In genomic region chr12:55955344-55955743, GRCh38 we compare ENCODE assay signal across 16 cellular contexts. TPM values are rescaled to one million over a fixed set of nuclear protein-coding genes. Genes with fewer than 3 reads are reported as not detected.
DNase-seq lines count a peak whose midpoint lies in the region; ATAC-seq, FAIRE-seq and TF ChIP-seq lines count a peak whose summit lies in the region.
"Had no signal": no experiment of that assay in that cellular context is flagged by ENCODE, and none has a peak within 500 bp of the region (broad histone marks: within the 10 kb centered on the region; RNA-seq: fewer than 3 reads in every experiment).

No MANE protein-coding gene starts in this region.

- H3K4me1 Mint-ChIP-seq in CD4-positive, CD25-positive, alpha-beta regulatory T cell = peaks cover 0 to 37% (median 19%) of the 10 kb centered on the region in 4 donors
- H3K4me1 Mint-ChIP-seq in activated T-helper 17 cell treated with anti-CD3 and anti-CD28 coated beads, Interleukin-2, amount 50 U/mL, for 72 hours = peaks cover 24% of the 10 kb centered on the region
- H3K4me1 Mint-ChIP-seq in memory B cell = peaks cover 5% of the 10 kb centered on the region

- H3K36me3 Mint-ChIP-seq in CD4-positive, CD25-positive, alpha-beta regulatory T cell = peaks cover 27% of the 10 kb centered on the region
- peaks cover 49% of the 10 kb centered on the region for H3K36me3 Mint-ChIP-seq in activated T-helper 17 cell treated with anti-CD3 and anti-CD28 coated beads, Interleukin-2, amount 50 U/mL, for 72 hours (ENCODE audit: low read depth)
- H3K36me3 Mint-ChIP-seq in memory B cell = peaks cover 24% of the 10 kb centered on the region

- TF ChIP-seq CTCF in DND-41 (IDR thresholded peaks at IDR 0.05; ENCODE audit: borderline replicate concordance, extremely low read depth, low read length, poor library complexity, severe bottlenecking) (no peak), HepG2 (CRISPR knock-in tag; IDR thresholded peaks at IDR 0.05) (no peak)

- no peak overlapping the region for H3K9ac ChIP-seq in DND-41 (ENCODE audit: low read depth, low read length)
- H3K9ac ChIP-seq in HepG2 (ENCODE audit: insufficient read depth, low read depth, low read length) = no peak overlapping the region

- ATAC-seq in CD4-positive, CD25-positive, alpha-beta regulatory T cell (ENCODE audit: low read depth in 2 of 2) = peak; percentile 8 to 17
- peak; percentile 33 for ATAC-seq in DND-41 (ENCODE audit: insufficient read depth, low read depth)
- ATAC-seq in activated T-helper 17 cell treated with anti-CD3 and anti-CD28 coated beads, Interleukin-2, amount 50 U/mL, for 72 hours (replicated peaks) = peak; percentile 26
- ATAC-seq in memory B cell (ENCODE audit: low read depth) = no peak
- no peak for ATAC-seq in HG02973 (IDR thresholded peaks at IDR 0.05; ENCODE audit: unreplicated experiment)
- ATAC-seq in HepG2 = no peak

- no peak for TF ChIP-seq RAD21 in HepG2 (CRISPR knock-in tag; IDR thresholded peaks at IDR 0.05)

- no peaks in the 10 kb centered on the region for H3K9me3 ChIP-seq in CD4-positive, CD25-positive, alpha-beta regulatory T cell (ENCODE audit: control insufficient read depth in 2 of 2, low read length in 2 of 2)
- no peaks in the 10 kb centered on the region for H3K9me3 ChIP-seq in DND-41 (ENCODE audit: insufficient read depth, low read length, severe bottlenecking)
- H3K9me3 ChIP-seq in HepG2 (ENCODE audit: low read length) = no peaks in the 10 kb centered on the region
- H3K9me3 ChIP-seq: adrenal gland, BE2C, pancreas, sigmoid colon had no signal

- peak in 1 of 3 donors; percentile 40 for DNase-seq in CD4-positive, CD25-positive, alpha-beta regulatory T cell
- DNase-seq in DND-41 = peak; percentile 15
- DNase-seq in memory B cell (ENCODE audit: low spot score in 2 of 2) = no peak
- DNase-seq in urothelium cell line (ENCODE audit: low spot score) = no peak
- no peak for DNase-seq in HepG2 (ENCODE audit: low spot score)
- DNase-seq: activated CD4-positive, CD25-positive, alpha-beta regulatory T cell treated with anti-CD3 and anti-CD28 coated beads, Interleukin-2, amount 50 U/mL, for 72 hours; activated T-cell treated with anti-CD3 and anti-CD28 coated beads for 4 hours; glutamatergic neuron; pancreas; sigmoid colon; T1000 had no signal

- H2AFZ ChIP-seq in DND-41 (ENCODE audit: low read depth, low read length) (no peak overlapping the region), HepG2 (ENCODE audit: low read length) (no peak overlapping the region)

- CTCF ChIA-PET in HepG2 (lab: Yijun Ruan, JAX; ENCODE audit: low intra/inter-chr PET ratio, low total read pairs) = interaction anchor here (0.7 to 1.5 kb wide), 4 partner anchors 19 to 86 kb away, joined by 3 to 6 read pairs (median 4); partner anchors contain the start of genes RAB5B and RPS26

- intact Hi-C loops in HepG2 (cut with micrococcal nuclease; ENCODE audit: unreplicated experiment) = no loop called here

- no peaks in the 10 kb centered on the region for H3K27me3 ChIP-seq in CD4-positive, CD25-positive, alpha-beta regulatory T cell (ENCODE audit: control insufficient read depth, insufficient read depth, low read length)
- H3K27me3 ChIP-seq in DND-41 (ENCODE audit: insufficient read depth, low read length, poor library complexity) = no peaks in the 10 kb centered on the region
- H3K27me3 ChIP-seq in HepG2 (ENCODE audit: control insufficient read depth in 1 of 2, insufficient read depth in 2 of 2, low read length in 2 of 2) = no peaks in the 10 kb centered on the region
- H3K27me3 ChIP-seq: adrenal gland, BE2C, pancreas, sigmoid colon had no signal

- H3K36me3 ChIP-seq in CD4-positive, CD25-positive, alpha-beta regulatory T cell (ENCODE audit: control insufficient read depth, insufficient read depth, low read length) = peaks cover 40% of the 10 kb centered on the region
- peaks cover 46% of the 10 kb centered on the region for H3K36me3 ChIP-seq in DND-41 (ENCODE audit: insufficient read depth, low read length)
- H3K36me3 ChIP-seq in HepG2 (replicated peaks in 1 of 2; ENCODE audit: control insufficient read depth in 1 of 2, insufficient read depth in 2 of 2, low read length in 2 of 2) = no peaks in the 10 kb centered on the region
- H3K36me3 ChIP-seq: BE2C had no signal

- H3K4me3 Mint-ChIP-seq in CD4-positive, CD25-positive, alpha-beta regulatory T cell = no peak overlapping the region
- no peak overlapping the region for H3K4me3 Mint-ChIP-seq in activated T-helper 17 cell treated with anti-CD3 and anti-CD28 coated beads, Interleukin-2, amount 50 U/mL, for 72 hours
- H3K4me3 Mint-ChIP-seq in memory B cell = no peak overlapping the region

- POLR2A ChIA-PET in HepG2 (lab: Yijun Ruan, JAX) = no interaction called here

- peaks cover 0 to 1% (median 0%) of the 10 kb centered on the region in 7 donors for H3K9me3 Mint-ChIP-seq in CD4-positive, CD25-positive, alpha-beta regulatory T cell
- H3K9me3 Mint-ChIP-seq in activated T-helper 17 cell treated with anti-CD3 and anti-CD28 coated beads, Interleukin-2, amount 50 U/mL, for 72 hours = no peaks in the 10 kb centered on the region
- H3K9me3 Mint-ChIP-seq in memory B cell = no peaks in the 10 kb centered on the region

- H3K27me3 Mint-ChIP-seq in CD4-positive, CD25-positive, alpha-beta regulatory T cell = peaks cover 4% of the 10 kb centered on the region
- H3K27me3 Mint-ChIP-seq in activated T-helper 17 cell treated with anti-CD3 and anti-CD28 coated beads, Interleukin-2, amount 50 U/mL, for 72 hours = no peaks in the 10 kb centered on the region
- no peaks in the 10 kb centered on the region for H3K27me3 Mint-ChIP-seq in memory B cell

- TF ChIP-seq POLR2A in HepG2 (IDR thresholded peaks at IDR 0.05; ENCODE audit: insufficient read depth in 1 of 2, low read depth in 2 of 2, low read length in 2 of 2) = no peak

- peak overlapping the region in 1 of 3 donors; percentile 47 for H3K27ac Mint-ChIP-seq in CD4-positive, CD25-positive, alpha-beta regulatory T cell
- H3K27ac Mint-ChIP-seq in activated T-helper 17 cell treated with anti-CD3 and anti-CD28 coated beads, Interleukin-2, amount 50 U/mL, for 72 hours = peak overlapping the region; percentile 68
- H3K27ac Mint-ChIP-seq in memory B cell = peak overlapping the region; percentile 11

- BruUV-seq in HepG2 (replicated peaks; lab: Mats Ljungman, UMichigan) = no TSS peak

- TF ChIP-seq EP300 in HepG2 (IDR thresholded peaks at IDR 0.05; ENCODE audit: low read depth in 2 of 2, low read length in 2 of 2) = no peak
- TF ChIP-seq EP300 in HepG2 (CRISPR knock-in tag; IDR thresholded peaks at IDR 0.05; ENCODE audit: borderline replicate concordance) = no peak

- FAIRE-seq in urothelium cell line (lab: Jason Lieb, UNC) (no peak), HepG2 (lab: Jason Lieb, UNC) (no peak)
- FAIRE-seq: pancreas had no signal

- WGBS in HepG2 (ENCODE audit: low lambda C conversion rate) = 40% methylated on average over 1 of the region's 4 CpGs

- H4K20me1 ChIP-seq in DND-41 (ENCODE audit: insufficient read depth, low read length) (0 out of 2 replicates have a peak, but pooled peaks cover 3% of the 10 kb centered on the region), HepG2 (ENCODE audit: insufficient read depth, low read length) (no peaks in the 10 kb centered on the region)

- no peaks in the 10 kb centered on the region for H3K4me1 ChIP-seq in CD4-positive, CD25-positive, alpha-beta regulatory T cell (ENCODE audit: control insufficient read depth, insufficient read depth, low read length, poor library complexity, severe bottlenecking)
- no peaks in the 10 kb centered on the region for H3K4me1 ChIP-seq in DND-41 (ENCODE audit: insufficient read depth, low read length)
- peaks cover 12% of the 10 kb centered on the region for H3K4me1 ChIP-seq in HepG2 (ENCODE audit: insufficient read depth, low read length)
- H3K4me1 ChIP-seq: adrenal gland, BE2C, sigmoid colon had no signal

- no peak overlapping the region for H3K27ac ChIP-seq in CD4-positive, CD25-positive, alpha-beta regulatory T cell (ENCODE audit: insufficient read depth, low read length, poor library complexity, severe bottlenecking)
- H3K27ac ChIP-seq in DND-41 (ENCODE audit: low read length) (no peak overlapping the region), HepG2 (ENCODE audit: extremely low read length, insufficient read depth, low read length) (no peak overlapping the region)
- H3K27ac ChIP-seq: adrenal gland, pancreas, sigmoid colon, SK-N-MC had no signal

- no peaks in the 10 kb centered on the region for H3K79me2 ChIP-seq in DND-41 (ENCODE audit: insufficient read depth, low read length)
- H3K79me2 ChIP-seq in HepG2 (ENCODE audit: insufficient read depth, low read length) = no peaks in the 10 kb centered on the region

- H3K4me2 ChIP-seq in DND-41 (ENCODE audit: insufficient read depth, low read length) = no peak overlapping the region
- no peak overlapping the region for H3K4me2 ChIP-seq in HepG2 (ENCODE audit: low read depth, low read length)

- no peak overlapping the region for H3K4me3 ChIP-seq in CD4-positive, CD25-positive, alpha-beta regulatory T cell (ENCODE audit: low read depth, low read length)
- H3K4me3 ChIP-seq in DND-41 (ENCODE audit: low read depth in 1 of 2, low read length in 2 of 2) = no peak overlapping the region
- no peak overlapping the region for H3K4me3 ChIP-seq in HepG2 (replicated peaks in 1 of 3; ENCODE audit: insufficient read depth in 1 of 3, low read depth in 2 of 3, low read length in 3 of 3)
- H3K4me3 ChIP-seq: adrenal gland, pancreas, sigmoid colon, SK-N-MC had no signal

- in situ Hi-C loops in HepG2 (cut with HindIII; ENCODE audit: extremely low pct_ligation_motif_present, low pct_unique_long_range_greater_than_20kb) = no loop called here

RNA-seq across cellular contexts. Expression of gene PMEL, which starts 10.5 kb away (rescaled TPM):
- 0.69 TPM for total RNA-seq in CD4-positive, CD25-positive, alpha-beta regulatory T cell
- polyA plus RNA-seq in CD4-positive, CD25-positive, alpha-beta regulatory T cell = under 1 TPM in 3 of 4 donors, not detected in 1; 0.52 to 0.86 (median 0.57) TPM
- total RNA-seq in activated T-helper 17 cell treated with anti-CD3 and anti-CD28 coated beads, Interleukin-2, amount 50 U/mL, for 72 hours = 1 to 10 TPM in 1 of 2 donors, under 1 TPM in 1; 0.30 to 2.5 TPM
- 0.35 and 0.49 TPM in 2 replicates for total RNA-seq in HepG2 (2016; rRNA removed; fragmentation: Illumina TruSeq; extraction: Trizol)
- 0.18 and 0.20 TPM in 2 replicates for total RNA-seq in HepG2 (2016; cell fraction: cytosol; rRNA removed; fragmentation: Illumina TruSeq; extraction: Trizol; ENCODE audit: low read depth)
- 0.59 and 0.76 TPM in 2 replicates for total RNA-seq in HepG2 (2016; cell fraction: insoluble cytoplasmic fraction; rRNA removed; fragmentation: Illumina TruSeq; extraction: Trizol)
- total RNA-seq in HepG2 (2016; cell fraction: membrane; rRNA removed; fragmentation: Illumina TruSeq; extraction: Trizol) = 0.22 and 0.55 TPM in 2 replicates
- 0.71 and 0.91 TPM in 2 replicates for total RNA-seq in HepG2 (2016; cell fraction: nucleus; rRNA removed; fragmentation: Illumina TruSeq; extraction: Trizol)
- polyA plus RNA-seq in HepG2 (2011; rRNA removed) = 3.3 and 3.4 TPM in 2 replicates
- 1.9 and 3.0 TPM in 2 replicates for polyA plus RNA-seq in HepG2 (2011; cell fraction: cytosol; rRNA removed)
- 4.7 and 4.8 TPM in 2 replicates for polyA plus RNA-seq in HepG2 (2011; cell fraction: nucleus; rRNA removed)
- polyA plus RNA-seq in HepG2 (2012) = 1.3 and 1.5 TPM in 2 replicates
- 0.27 TPM in 1 of 2 replicates, not detected in the other for polyA plus RNA-seq in HepG2 (2016; cell fraction: cytosol; fragmentation: Illumina TruSeq; extraction: Trizol; ENCODE audit: low read depth)
- 0.81 TPM in 1 of 2 replicates, not detected in the other for polyA plus RNA-seq in HepG2 (2016; cell fraction: insoluble cytoplasmic fraction; fragmentation: Illumina TruSeq; extraction: Trizol; ENCODE audit: low read depth)
- 0.14 and 0.40 TPM in 2 replicates for polyA plus RNA-seq in HepG2 (2016; cell fraction: membrane; fragmentation: Illumina TruSeq; extraction: Trizol; ENCODE audit: low read depth)
- polyA plus RNA-seq in HepG2 (2016; cell fraction: nucleus; fragmentation: Illumina TruSeq; extraction: Trizol; ENCODE audit: insufficient read depth, low read depth) = 1.4 TPM in 2 replicates
- polyA minus RNA-seq in HepG2 (2011; rRNA and poly(A)+ RNA removed; ENCODE audit: low replicate concordance) = 1.8 and 3.6 TPM in 2 replicates
- 0.62 TPM in 1 of 2 replicates, not detected in the other for polyA minus RNA-seq in HepG2 (2011; cell fraction: cytosol; rRNA and poly(A)+ RNA removed)
- polyA minus RNA-seq in HepG2 (2011; cell fraction: nucleus; rRNA and poly(A)+ RNA removed) = 1.2 and 2.9 TPM in 2 replicates

RNA-seq across cellular contexts. Expression of gene CDK2, which starts 11.3 kb away (rescaled TPM):
- 28.0 TPM for total RNA-seq in CD4-positive, CD25-positive, alpha-beta regulatory T cell
- 10 to 100 TPM in 2 of 4 donors, 1 to 10 TPM in 2; 8.4 to 12.6 (median 10.0) TPM for polyA plus RNA-seq in CD4-positive, CD25-positive, alpha-beta regulatory T cell
- total RNA-seq in activated T-helper 17 cell treated with anti-CD3 and anti-CD28 coated beads, Interleukin-2, amount 50 U/mL, for 72 hours = 100 to 1,000 TPM; 101 to 104 TPM
- 47.5 and 52.0 TPM in 2 replicates for total RNA-seq in HepG2 (2016; rRNA removed; fragmentation: Illumina TruSeq; extraction: Trizol)
- total RNA-seq in HepG2 (2016; cell fraction: cytosol; rRNA removed; fragmentation: Illumina TruSeq; extraction: Trizol; ENCODE audit: low read depth) = 8.1 TPM in 2 replicates
- total RNA-seq in HepG2 (2016; cell fraction: insoluble cytoplasmic fraction; rRNA removed; fragmentation: Illumina TruSeq; extraction: Trizol) = 46.4 and 50.0 TPM in 2 replicates
- total RNA-seq in HepG2 (2016; cell fraction: membrane; rRNA removed; fragmentation: Illumina TruSeq; extraction: Trizol) = 17.5 and 18.3 TPM in 2 replicates
- 26.0 and 34.2 TPM in 2 replicates for total RNA-seq in HepG2 (2016; cell fraction: nucleus; rRNA removed; fragmentation: Illumina TruSeq; extraction: Trizol)
- polyA plus RNA-seq in HepG2 (2011; rRNA removed) = 42.0 and 52.6 TPM in 2 replicates
- 16.9 and 23.3 TPM in 2 replicates for polyA plus RNA-seq in HepG2 (2011; cell fraction: cytosol; rRNA removed)
- 32.7 and 37.9 TPM in 2 replicates for polyA plus RNA-seq in HepG2 (2011; cell fraction: nucleus; rRNA removed)
- 19.5 and 20.6 TPM in 2 replicates for polyA plus RNA-seq in HepG2 (2012)
- polyA plus RNA-seq in HepG2 (2016; cell fraction: cytosol; fragmentation: Illumina TruSeq; extraction: Trizol; ENCODE audit: low read depth) = 3.1 and 3.6 TPM in 2 replicates
- polyA plus RNA-seq in HepG2 (2016; cell fraction: insoluble cytoplasmic fraction; fragmentation: Illumina TruSeq; extraction: Trizol; ENCODE audit: low read depth) = 60.6 and 64.8 TPM in 2 replicates
- 8.3 and 9.6 TPM in 2 replicates for polyA plus RNA-seq in HepG2 (2016; cell fraction: membrane; fragmentation: Illumina TruSeq; extraction: Trizol; ENCODE audit: low read depth)
- 51.4 and 59.6 TPM in 2 replicates for polyA plus RNA-seq in HepG2 (2016; cell fraction: nucleus; fragmentation: Illumina TruSeq; extraction: Trizol; ENCODE audit: insufficient read depth, low read depth)
- 50.1 and 366 TPM in 2 replicates for polyA minus RNA-seq in HepG2 (2011; rRNA and poly(A)+ RNA removed; ENCODE audit: low replicate concordance)
- polyA minus RNA-seq in HepG2 (2011; cell fraction: cytosol; rRNA and poly(A)+ RNA removed) = 18.1 and 20.2 TPM in 2 replicates
- 11.6 and 12.1 TPM in 2 replicates for polyA minus RNA-seq in HepG2 (2011; cell fraction: nucleus; rRNA and poly(A)+ RNA removed)

RNA-seq across cellular contexts. Expression of gene RAB5B, which starts 18.5 kb away (rescaled TPM):
- 60.8 TPM for total RNA-seq in CD4-positive, CD25-positive, alpha-beta regulatory T cell
- polyA plus RNA-seq in CD4-positive, CD25-positive, alpha-beta regulatory T cell = 10 to 100 TPM; 66.8 to 73.4 (median 68.3) TPM
- total RNA-seq in activated T-helper 17 cell treated with anti-CD3 and anti-CD28 coated beads, Interleukin-2, amount 50 U/mL, for 72 hours = 10 to 100 TPM; 34.2 to 50.8 TPM
- total RNA-seq in HepG2 (2016; rRNA removed; fragmentation: Illumina TruSeq; extraction: Trizol) = 26.0 and 33.1 TPM in 2 replicates
- 8.6 and 11.8 TPM in 2 replicates for total RNA-seq in HepG2 (2016; cell fraction: cytosol; rRNA removed; fragmentation: Illumina TruSeq; extraction: Trizol; ENCODE audit: low read depth)
- total RNA-seq in HepG2 (2016; cell fraction: insoluble cytoplasmic fraction; rRNA removed; fragmentation: Illumina TruSeq; extraction: Trizol) = 24.6 and 33.6 TPM in 2 replicates
- total RNA-seq in HepG2 (2016; cell fraction: membrane; rRNA removed; fragmentation: Illumina TruSeq; extraction: Trizol) = 22.2 and 23.2 TPM in 2 replicates
- total RNA-seq in HepG2 (2016; cell fraction: nucleus; rRNA removed; fragmentation: Illumina TruSeq; extraction: Trizol) = 22.8 and 23.5 TPM in 2 replicates
- polyA plus RNA-seq in HepG2 (2011; rRNA removed) = 68.3 and 70.4 TPM in 2 replicates
- polyA plus RNA-seq in HepG2 (2011; cell fraction: cytosol; rRNA removed) = 43.7 and 67.1 TPM in 2 replicates
- 32.6 and 46.3 TPM in 2 replicates for polyA plus RNA-seq in HepG2 (2011; cell fraction: nucleus; rRNA removed)
- polyA plus RNA-seq in HepG2 (2012) = 39.1 and 42.4 TPM in 2 replicates
- polyA plus RNA-seq in HepG2 (2016; cell fraction: cytosol; fragmentation: Illumina TruSeq; extraction: Trizol; ENCODE audit: low read depth) = 5.6 and 5.9 TPM in 2 replicates
- polyA plus RNA-seq in HepG2 (2016; cell fraction: insoluble cytoplasmic fraction; fragmentation: Illumina TruSeq; extraction: Trizol; ENCODE audit: low read depth) = 45.3 and 46.9 TPM in 2 replicates
- polyA plus RNA-seq in HepG2 (2016; cell fraction: membrane; fragmentation: Illumina TruSeq; extraction: Trizol; ENCODE audit: low read depth) = 22.1 and 22.3 TPM in 2 replicates
- 45.7 and 46.4 TPM in 2 replicates for polyA plus RNA-seq in HepG2 (2016; cell fraction: nucleus; fragmentation: Illumina TruSeq; extraction: Trizol; ENCODE audit: insufficient read depth, low read depth)
- polyA minus RNA-seq in HepG2 (2011; rRNA and poly(A)+ RNA removed; ENCODE audit: low replicate concordance) = 52.5 and 108 TPM in 2 replicates
- 28.2 and 48.5 TPM in 2 replicates for polyA minus RNA-seq in HepG2 (2011; cell fraction: cytosol; rRNA and poly(A)+ RNA removed)
- polyA minus RNA-seq in HepG2 (2011; cell fraction: nucleus; rRNA and poly(A)+ RNA removed) = 32.7 and 43.8 TPM in 2 replicates

RNA-seq across cellular contexts. Expression of gene DGKA, which starts 24.4 kb away (rescaled TPM):
- 1,086 TPM for total RNA-seq in CD4-positive, CD25-positive, alpha-beta regulatory T cell
- polyA plus RNA-seq in CD4-positive, CD25-positive, alpha-beta regulatory T cell = 100 to 1,000 TPM; 225 to 284 (median 253) TPM
- total RNA-seq in activated T-helper 17 cell treated with anti-CD3 and anti-CD28 coated beads, Interleukin-2, amount 50 U/mL, for 72 hours = 100 to 1,000 TPM; 282 to 502 TPM
- total RNA-seq in HepG2 (2016; rRNA removed; fragmentation: Illumina TruSeq; extraction: Trizol) = 2.4 and 2.7 TPM in 2 replicates
- total RNA-seq in HepG2 (2016; cell fraction: cytosol; rRNA removed; fragmentation: Illumina TruSeq; extraction: Trizol; ENCODE audit: low read depth) = 1.1 and 1.9 TPM in 2 replicates
- total RNA-seq in HepG2 (2016; cell fraction: insoluble cytoplasmic fraction; rRNA removed; fragmentation: Illumina TruSeq; extraction: Trizol) = 2.7 and 2.9 TPM in 2 replicates
- total RNA-seq in HepG2 (2016; cell fraction: membrane; rRNA removed; fragmentation: Illumina TruSeq; extraction: Trizol) = 1.3 and 2.1 TPM in 2 replicates
- total RNA-seq in HepG2 (2016; cell fraction: nucleus; rRNA removed; fragmentation: Illumina TruSeq; extraction: Trizol) = 3.6 and 4.1 TPM in 2 replicates
- polyA plus RNA-seq in HepG2 (2011; rRNA removed) = 5.4 and 7.6 TPM in 2 replicates
- polyA plus RNA-seq in HepG2 (2011; cell fraction: cytosol; rRNA removed) = 4.6 and 23.7 TPM in 2 replicates
- polyA plus RNA-seq in HepG2 (2011; cell fraction: nucleus; rRNA removed) = 43.0 and 71.3 TPM in 2 replicates
- 8.8 and 12.1 TPM in 2 replicates for polyA plus RNA-seq in HepG2 (2012)
- polyA plus RNA-seq in HepG2 (2016; cell fraction: cytosol; fragmentation: Illumina TruSeq; extraction: Trizol; ENCODE audit: low read depth) = 0.36 and 0.54 TPM in 2 replicates
- polyA plus RNA-seq in HepG2 (2016; cell fraction: insoluble cytoplasmic fraction; fragmentation: Illumina TruSeq; extraction: Trizol; ENCODE audit: low read depth) = 3.2 and 5.2 TPM in 2 replicates
- polyA plus RNA-seq in HepG2 (2016; cell fraction: membrane; fragmentation: Illumina TruSeq; extraction: Trizol; ENCODE audit: low read depth) = 0.80 and 1.6 TPM in 2 replicates
- 6.1 and 11.3 TPM in 2 replicates for polyA plus RNA-seq in HepG2 (2016; cell fraction: nucleus; fragmentation: Illumina TruSeq; extraction: Trizol; ENCODE audit: insufficient read depth, low read depth)
- 6.8 and 8.5 TPM in 2 replicates for polyA minus RNA-seq in HepG2 (2011; rRNA and poly(A)+ RNA removed; ENCODE audit: low replicate concordance)
- 3.0 and 5.1 TPM in 2 replicates for polyA minus RNA-seq in HepG2 (2011; cell fraction: cytosol; rRNA and poly(A)+ RNA removed)
- polyA minus RNA-seq in HepG2 (2011; cell fraction: nucleus; rRNA and poly(A)+ RNA removed) = 14.8 and 18.0 TPM in 2 replicates

RNA-seq across cellular contexts. Expression of gene PYM1, which starts 27.6 kb away (rescaled TPM):
- total RNA-seq in CD4-positive, CD25-positive, alpha-beta regulatory T cell = 34.0 TPM
- 100 to 1,000 TPM in 3 of 4 donors, 10 to 100 TPM in 1; 99.3 to 123 (median 114) TPM for polyA plus RNA-seq in CD4-positive, CD25-positive, alpha-beta regulatory T cell
- 10 to 100 TPM; 23.4 to 35.6 TPM for total RNA-seq in activated T-helper 17 cell treated with anti-CD3 and anti-CD28 coated beads, Interleukin-2, amount 50 U/mL, for 72 hours
- total RNA-seq in HepG2 (2016; rRNA removed; fragmentation: Illumina TruSeq; extraction: Trizol) = 51.8 and 57.9 TPM in 2 replicates
- total RNA-seq in HepG2 (2016; cell fraction: cytosol; rRNA removed; fragmentation: Illumina TruSeq; extraction: Trizol; ENCODE audit: low read depth) = 37.7 and 39.0 TPM in 2 replicates
- total RNA-seq in HepG2 (2016; cell fraction: insoluble cytoplasmic fraction; rRNA removed; fragmentation: Illumina TruSeq; extraction: Trizol) = 54.4 and 54.6 TPM in 2 replicates
- total RNA-seq in HepG2 (2016; cell fraction: membrane; rRNA removed; fragmentation: Illumina TruSeq; extraction: Trizol) = 48.6 and 50.1 TPM in 2 replicates
- total RNA-seq in HepG2 (2016; cell fraction: nucleus; rRNA removed; fragmentation: Illumina TruSeq; extraction: Trizol) = 23.2 and 28.5 TPM in 2 replicates
- 40.7 and 44.0 TPM in 2 replicates for polyA plus RNA-seq in HepG2 (2011; rRNA removed)
- polyA plus RNA-seq in HepG2 (2011; cell fraction: cytosol; rRNA removed) = 44.1 and 48.8 TPM in 2 replicates
- polyA plus RNA-seq in HepG2 (2011; cell fraction: nucleus; rRNA removed) = 12.7 and 14.0 TPM in 2 replicates
- polyA plus RNA-seq in HepG2 (2012) = 24.5 and 31.8 TPM in 2 replicates
- polyA plus RNA-seq in HepG2 (2016; cell fraction: cytosol; fragmentation: Illumina TruSeq; extraction: Trizol; ENCODE audit: low read depth) = 49.2 and 58.9 TPM in 2 replicates
- 68.4 and 73.8 TPM in 2 replicates for polyA plus RNA-seq in HepG2 (2016; cell fraction: insoluble cytoplasmic fraction; fragmentation: Illumina TruSeq; extraction: Trizol; ENCODE audit: low read depth)
- polyA plus RNA-seq in HepG2 (2016; cell fraction: membrane; fragmentation: Illumina TruSeq; extraction: Trizol; ENCODE audit: low read depth) = 60.2 and 64.4 TPM in 2 replicates
- polyA plus RNA-seq in HepG2 (2016; cell fraction: nucleus; fragmentation: Illumina TruSeq; extraction: Trizol; ENCODE audit: insufficient read depth, low read depth) = 42.0 and 47.6 TPM in 2 replicates
- 21.7 and 25.5 TPM in 2 replicates for polyA minus RNA-seq in HepG2 (2011; rRNA and poly(A)+ RNA removed; ENCODE audit: low replicate concordance)
- 18.1 and 21.4 TPM in 2 replicates for polyA minus RNA-seq in HepG2 (2011; cell fraction: cytosol; rRNA and poly(A)+ RNA removed)
- polyA minus RNA-seq in HepG2 (2011; cell fraction: nucleus; rRNA and poly(A)+ RNA removed) = 22.1 and 30.7 TPM in 2 replicates

Comparison
In these comparisons a context has a peak if more than half of its experiments do, and no peak if none do; other contexts are left out.
1. ATAC-seq: peak in CD4-positive, CD25-positive, alpha-beta regulatory T cell (2 of 2), DND-41 (single experiment) and activated T-helper 17 cell treated with anti-CD3 and anti-CD28 coated beads, Interleukin-2, amount 50 U/mL, for 72 hours (single experiment); none in memory B cell (single experiment), HG02973 (single experiment) and HepG2 (single experiment).